Comparison of ENCODE assay signal across 8 cellular contexts in genomic region chr3:143171141-143171651, GRCh38. TPM values are rescaled to one million over a fixed set of nuclear protein-coding genes. Genes with fewer than 3 reads are reported as not detected.
A peak's percentile ranks its signal among the peaks of the same experiment; 100 is the strongest.
DNase-seq lines count a peak whose midpoint lies in the region; ATAC-seq lines count a peak whose summit lies in the region.

No MANE protein-coding gene starts in this region.

- no peaks in the 10 kb centered on the region for H3K27me3 ChIP-seq in muscle layer of duodenum (ENCODE audit: low read depth, low read length)

- peak; percentile 75 for ATAC-seq in HG03097 (IDR thresholded peaks at IDR 0.05; ENCODE audit: low FRiP score, unreplicated experiment)
- ATAC-seq in T-helper 17 cell = peak; percentile 57

- no peaks in the 10 kb centered on the region for H3K27me3 Mint-ChIP-seq in activated CD4-positive, alpha-beta T cell treated with anti-CD3 and anti-CD28 coated beads, Interleukin-2, amount 10 ng/mL, durations not matched to agents 24 days and 14 days
- no peaks in the 10 kb centered on the region for H3K27me3 Mint-ChIP-seq in T-helper 17 cell

- H3K36me3 Mint-ChIP-seq in activated CD4-positive, alpha-beta T cell treated with anti-CD3 and anti-CD28 coated beads, Interleukin-2, amount 10 ng/mL, durations not matched to agents 24 days and 14 days (ENCODE audit: low read depth) = peaks cover 12% of the 10 kb centered on the region
- H3K36me3 Mint-ChIP-seq in T-helper 17 cell (ENCODE audit: low read depth) = peaks cover 3% of the 10 kb centered on the region

- H3K9me3 ChIP-seq in T-helper 17 cell (ENCODE audit: control insufficient read depth, low read length, poor library complexity, severe bottlenecking) (no peaks in the 10 kb centered on the region), muscle layer of duodenum (ENCODE audit: control insufficient read depth in 1 of 2, low read length in 2 of 2) (no peaks in the 10 kb centered on the region)

- no peaks in the 10 kb centered on the region for H3K36me3 ChIP-seq in muscle layer of duodenum (ENCODE audit: control insufficient read depth in 1 of 2, insufficient read depth in 2 of 2, low read length in 2 of 2)

- H3K4me1 Mint-ChIP-seq in activated CD4-positive, alpha-beta T cell treated with anti-CD3 and anti-CD28 coated beads, Interleukin-2, amount 10 ng/mL, durations not matched to agents 24 days and 14 days = peaks cover 53% of the 10 kb centered on the region
- H3K4me1 Mint-ChIP-seq in T-helper 17 cell = peaks cover 39% of the 10 kb centered on the region

- no peaks in the 10 kb centered on the region for H3K4me1 ChIP-seq in muscle layer of duodenum (ENCODE audit: control insufficient read depth in 1 of 2, insufficient read depth in 2 of 2, low read length in 2 of 2)

- intact Hi-C loops in activated CD4-positive, alpha-beta T cell treated with anti-CD3 and anti-CD28 coated beads, Interleukin-2, amount 10 ng/mL, durations not matched to agents 24 days and 14 days (cut with micrococcal nuclease) = no loop called here

- H3K27ac ChIP-seq in muscle layer of duodenum (ENCODE audit: low read length) = peak overlapping the region; percentile 4

- peak overlapping the region; percentile 76 for H3K4me3 Mint-ChIP-seq in activated CD4-positive, alpha-beta T cell treated with anti-CD3 and anti-CD28 coated beads, Interleukin-2, amount 10 ng/mL, durations not matched to agents 24 days and 14 days
- H3K4me3 Mint-ChIP-seq in T-helper 17 cell = peak overlapping the region; percentile 86

- H3K9me3 Mint-ChIP-seq in activated CD4-positive, alpha-beta T cell treated with anti-CD3 and anti-CD28 coated beads, Interleukin-2, amount 10 ng/mL, durations not matched to agents 24 days and 14 days = peaks cover 26% of the 10 kb centered on the region

- peak; percentile 77 for DNase-seq in activated CD4-positive, alpha-beta T cell treated with anti-CD3 and anti-CD28 coated beads, Interleukin-2, amount 10 ng/mL, durations not matched to agents 24 days and 14 days
- DNase-seq in activated CD4-positive, alpha-beta T cell treated with anti-CD3 and anti-CD28 coated beads for 1 hour = no peak
- DNase-seq in T-helper 17 cell (no peak), NCI-H510A (lab: John Stamatoyannopoulos, UW) (no peak)
- no peak for DNase-seq in stimulated activated naive CD4-positive, alpha-beta T cell treated with Interleukin-2 at 50 U/mL for 16 hours (lab: John Stamatoyannopoulos, UW)
- DNase-seq in activated CD4-positive, alpha-beta T cell treated with anti-CD3 and anti-CD28 coated beads, Interleukin-2, amount 50 U/mL, for 1 hour = no peak

- no peak overlapping the region for H3K4me3 ChIP-seq in muscle layer of duodenum (ENCODE audit: low read depth in 1 of 2, low read length in 2 of 2)

- peak overlapping the region; percentile 96 for H3K27ac Mint-ChIP-seq in activated CD4-positive, alpha-beta T cell treated with anti-CD3 and anti-CD28 coated beads, Interleukin-2, amount 10 ng/mL, durations not matched to agents 24 days and 14 days
- peak overlapping the region; percentile 93 for H3K27ac Mint-ChIP-seq in T-helper 17 cell

RNA-seq across cellular contexts. Expression of gene CHST2, which starts 51.6 kb away (rescaled TPM):
- 6.1 and 6.4 TPM in 2 replicates for total RNA-seq in activated CD4-positive, alpha-beta T cell treated with anti-CD3 and anti-CD28 coated beads, Interleukin-2, amount 10 ng/mL, durations not matched to agents 24 days and 14 days
- total RNA-seq in T-helper 17 cell = 1 to 10 TPM; 1.8 to 2.2 TPM
